8 cellular contexts compared by ENCODE assay signal in genomic region chr20:41177636-41178035, GRCh38. TPM values are rescaled to one million over a fixed set of nuclear protein-coding genes. Genes with fewer than 3 reads are reported as not detected.
A peak's percentile ranks its signal among the peaks of the same experiment; 100 is the strongest.
DNase-seq lines count a peak whose midpoint lies in the region; ATAC-seq, FAIRE-seq and TF ChIP-seq lines count a peak whose summit lies in the region.

No MANE protein-coding gene starts in this region.

- H3K4me1 ChIP-seq in heart left ventricle: peaks cover 16 to 82% (median 61%) of the 10 kb centered on the region in 12 donors
- H3K4me1 ChIP-seq in smooth muscle cell (ENCODE audit: low read depth): peaks cover 26% of the 10 kb centered on the region

- FAIRE-seq in H54 (lab: Jason Lieb, UNC): no peak

- in situ Hi-C loops in GM13976 (cut with MboI; ENCODE audit: low sequenced_read_pairs, unreplicated experiment): no loop called here

- H3K27ac ChIP-seq in heart left ventricle: peak overlapping the region; percentile 66 to 93 (median 82)
- peak overlapping the region; percentile 86 for H3K27ac ChIP-seq in smooth muscle cell (ENCODE audit: low read depth)

- H2AFZ ChIP-seq in smooth muscle cell (ENCODE audit: low read depth): no peak overlapping the region

- H3K36me3 ChIP-seq in heart left ventricle: peaks cover 0 to 54% (median 38%) of the 10 kb centered on the region in 9 donors
- no peaks in the 10 kb centered on the region for H3K36me3 ChIP-seq in smooth muscle cell (ENCODE audit: low read depth)

- no peak for TF ChIP-seq CTCF in heart left ventricle (IDR thresholded peaks at IDR 0.05)
- TF ChIP-seq CTCF in smooth muscle cell (IDR thresholded peaks at IDR 0.05; ENCODE audit: borderline replicate concordance, insufficient read depth, poor library complexity, severe bottlenecking): no peak
- no peak for TF ChIP-seq CTCF in GM13976 (IDR thresholded peaks at IDR 0.05; ENCODE audit: borderline replicate concordance, control extremely low read depth, extremely low read depth, insufficient read depth, missing control alignments)

- DNase-seq in H54 (ENCODE audit: insufficient read length, low spot score): peak; percentile 80
- DNase-seq in heart left ventricle: peak in 4 of 5 donors; percentile 61 to 77 (median 69)
- DNase-seq in smooth muscle cell (lab: John Stamatoyannopoulos, UW; ENCODE audit: unreplicated experiment): peak; percentile 8
- no peak for DNase-seq in activated CD4-positive, alpha-beta T cell treated with anti-CD3 and anti-CD28 coated beads for 48 hours
- no peak for DNase-seq in GM13976 (ENCODE audit: low spot score)
- DNase-seq in stimulated activated naive CD4-positive, alpha-beta T cell treated with Interleukin-2 at 50 U/mL for 16 hours (lab: John Stamatoyannopoulos, UW): no peak

- H3K4me1 Mint-ChIP-seq in activated T-helper 17 cell treated with anti-CD3 and anti-CD28 coated beads, Interleukin-2, amount 50 U/mL, for 72 hours: peaks cover 14% of the 10 kb centered on the region

- H3K4me2 ChIP-seq in smooth muscle cell: peak overlapping the region; percentile 16

- H3K9ac ChIP-seq in smooth muscle cell (ENCODE audit: low read depth): peak overlapping the region; percentile 38

- no peaks in the 10 kb centered on the region for H3K9me3 ChIP-seq in heart left ventricle
- H3K9me3 ChIP-seq in smooth muscle cell (replicated peaks; ENCODE audit: low read depth): no peaks in the 10 kb centered on the region

- no peaks in the 10 kb centered on the region for H3K9me3 Mint-ChIP-seq in activated T-helper 17 cell treated with anti-CD3 and anti-CD28 coated beads, Interleukin-2, amount 50 U/mL, for 72 hours

- ATAC-seq in activated T-helper 17 cell treated with anti-CD3 and anti-CD28 coated beads, Interleukin-2, amount 50 U/mL, for 72 hours (replicated peaks): no peak
- peak; percentile 54 to 74 (median 59) for ATAC-seq in heart left ventricle
- ATAC-seq in GM21526 (IDR thresholded peaks at IDR 0.05; ENCODE audit: low FRiP score, unreplicated experiment): no peak

- H3K27me3 ChIP-seq in heart left ventricle: no peaks in the 10 kb centered on the region
- H3K27me3 ChIP-seq in smooth muscle cell (ENCODE audit: low read depth): no peaks in the 10 kb centered on the region

- 29 to 58% (median 49%) methylated on average over 2 of the region's 2 CpGs; no CpG with 5 or more reads in 1 of the 4 donors for WGBS in heart left ventricle, 4 donors
- 20% methylated on average over 2 of the region's 2 CpGs for WGBS in smooth muscle cell (ENCODE audit: low lambda C conversion rate)

- no peaks in the 10 kb centered on the region for H3K79me2 ChIP-seq in smooth muscle cell (ENCODE audit: low read depth)

- intact Hi-C loops in heart left ventricle (cut with DNase I): loop anchor here in 5 of 10 donors (2.0 to 10.0 kb wide), 4 partner anchors 55 to 237 kb away; partner anchors contain the start of gene ZHX3 (in 1 of the 5)

- H3K27me3 Mint-ChIP-seq in activated T-helper 17 cell treated with anti-CD3 and anti-CD28 coated beads, Interleukin-2, amount 50 U/mL, for 72 hours: no peaks in the 10 kb centered on the region

- peaks cover 3% of the 10 kb centered on the region for H4K20me1 ChIP-seq in smooth muscle cell (ENCODE audit: low read depth)

- H3K4me3 Mint-ChIP-seq in activated T-helper 17 cell treated with anti-CD3 and anti-CD28 coated beads, Interleukin-2, amount 50 U/mL, for 72 hours: no peak overlapping the region

- TF ChIP-seq POLR2A in H54 (IDR thresholded peaks at IDR 0.05; ENCODE audit: low read depth, low read length) (no peak), heart left ventricle (IDR thresholded peaks at IDR 0.05) (no peak)

- peaks cover 68% of the 10 kb centered on the region for H3K36me3 Mint-ChIP-seq in activated T-helper 17 cell treated with anti-CD3 and anti-CD28 coated beads, Interleukin-2, amount 50 U/mL, for 72 hours (ENCODE audit: low read depth)

- H3K4me3 ChIP-seq in heart left ventricle (no peak overlapping the region), smooth muscle cell (no peak overlapping the region)

- H3F3A ChIP-seq in smooth muscle cell (ENCODE audit: low read depth): peaks cover 3% of the 10 kb centered on the region

- H3K27ac Mint-ChIP-seq in activated T-helper 17 cell treated with anti-CD3 and anti-CD28 coated beads, Interleukin-2, amount 50 U/mL, for 72 hours: peak overlapping the region; percentile 76

RNA-seq across cellular contexts. Expression of gene PLCG1, which starts 40.3 kb away (rescaled TPM):
- 100 to 1,000 TPM; 184 to 628 TPM for total RNA-seq in activated T-helper 17 cell treated with anti-CD3 and anti-CD28 coated beads, Interleukin-2, amount 50 U/mL, for 72 hours
- total RNA-seq in heart left ventricle (10 to 100 TPM; 32.5 to 72.2 (median 55.9) TPM), smooth muscle cell (45.2 and 77.1 TPM in 2 replicates)
- polyA plus RNA-seq in heart left ventricle (10 to 100 TPM; 37.9 to 44.9 TPM), smooth muscle cell (36.9 and 38.5 TPM in 2 replicates)

Comparison
In these comparisons a context has a peak if more than half of its experiments do, and no peak if none do; other contexts are left out.
1. DNase-seq: peak in H54 (single experiment), heart left ventricle (4 of 5) and smooth muscle cell (single experiment); none in activated CD4-positive, alpha-beta T cell treated with anti-CD3 and anti-CD28 coated beads for 48 hours (single experiment), GM13976 (single experiment) and stimulated activated naive CD4-positive, alpha-beta T cell treated with Interleukin-2 at 50 U/mL for 16 hours (single experiment).
2. ATAC-seq: peak in heart left ventricle (4 of 4); none in activated T-helper 17 cell treated with anti-CD3 and anti-CD28 coated beads, Interleukin-2, amount 50 U/mL, for 72 hours (single experiment) and GM21526 (single experiment).